ENCODE assay signal across 1 cellular context in the genomic region with DNA sequence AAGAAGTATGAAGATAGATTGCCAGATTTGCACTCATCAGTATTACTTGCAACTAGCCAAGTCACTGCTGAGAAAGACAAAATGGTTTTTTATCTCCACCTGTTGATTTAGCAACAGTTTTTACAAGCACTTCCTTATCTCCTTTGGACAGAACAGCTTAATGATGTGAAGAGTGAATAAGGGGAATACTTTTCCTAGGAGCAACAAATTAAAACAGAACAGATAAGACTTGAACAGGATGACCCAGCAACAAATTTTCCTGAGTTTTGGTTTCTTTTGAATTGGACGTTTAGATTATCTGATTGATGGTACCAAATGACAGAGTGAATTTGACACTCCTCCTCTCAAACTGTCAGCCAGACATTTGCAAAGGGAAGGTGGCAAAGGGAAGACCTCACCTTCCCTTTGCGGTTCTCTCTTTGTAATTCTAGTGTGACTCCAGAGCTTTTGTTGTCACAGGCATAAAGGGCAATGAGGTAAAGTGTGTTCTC.
A peak's percentile ranks its signal among the peaks of the same experiment; 100 is the strongest.
TF ChIP-seq lines count a peak whose summit lies in the region.

No MANE protein-coding gene starts in this region.

TF ChIP-seq in K562, 482 proteins besides CTCF, POLR2A, EP300 and RAD21 (continued from another document and continues in another):
- no peak for TF ChIP-seq AFF4 (CRISPR knock-in tag; IDR thresholded peaks at IDR 0.05)
- TF ChIP-seq NEUROD1 (IDR thresholded peaks at IDR 0.05; ENCODE audit: borderline replicate concordance, low read depth, low read length, partially characterized antibody), result peak; percentile 83
- TF ChIP-seq HEY1 (CRISPR knock-in tag; IDR thresholded peaks at IDR 0.05; ENCODE audit: borderline replicate concordance), result peak; percentile 91
- peak; percentile 93 for TF ChIP-seq CC2D1A (IDR thresholded peaks at IDR 0.05)
- 0 out of 2 replicates have a peak, but pooled peaks have one; percentile 43 for TF ChIP-seq POLR2H (tag; IDR thresholded peaks at IDR 0.05; ENCODE audit: low read depth)
- peak; percentile 93 for TF ChIP-seq PKNOX1 (IDR thresholded peaks at IDR 0.05)
- 0 out of 2 replicates have a peak, but pooled peaks have one; percentile 34 for TF ChIP-seq PTTG1 (tag; IDR thresholded peaks at IDR 0.05; ENCODE audit: low read depth)
- TF ChIP-seq TSC22D4 (tag; IDR thresholded peaks at IDR 0.05), result no peak
- no peak for TF ChIP-seq ATF1 (CRISPR knock-in tag; IDR thresholded peaks at IDR 0.05)
- peak; percentile 86 for TF ChIP-seq ATF1 (tag; IDR thresholded peaks at IDR 0.05)
- peak; percentile 99 for TF ChIP-seq MEIS2 (IDR thresholded peaks at IDR 0.05; ENCODE audit: partially characterized antibody)
- TF ChIP-seq CBX3 (IDR thresholded peaks at IDR 0.05; ENCODE audit: borderline replicate concordance in 1 of 2, low read length in 2 of 2), result peak in 1 of 2 experiments; percentile 68; a peak in 1 of 3 replicates
- TF ChIP-seq NONO (IDR thresholded peaks at IDR 0.05; ENCODE audit: low read depth in 2 of 2, low read length in 1 of 2), result peak in 1 of 2 experiments; percentile 60; a peak in 1 of 4 replicates
- TF ChIP-seq DMBX1 (CRISPR knock-in tag; IDR thresholded peaks at IDR 0.05; ENCODE audit: borderline replicate concordance), result peak; percentile 87; the same call in 1 of the 2 replicates
- peak; percentile 78 for TF ChIP-seq MTA3 (IDR thresholded peaks at IDR 0.05; ENCODE audit: borderline replicate concordance)
- no peak for TF ChIP-seq SAFB2 (IDR thresholded peaks at IDR 0.05; ENCODE audit: borderline replicate concordance, low read depth, low read length, severe bottlenecking)
- TF ChIP-seq TBL1XR1 (IDR thresholded peaks at IDR 0.05; ENCODE audit: low read length in 2 of 2), result peak in 1 of 2 experiments; percentile 100; a peak in 3 of 4 replicates
- peak; percentile 96 for TF ChIP-seq NCOA1 (IDR thresholded peaks at IDR 0.05; ENCODE audit: low read depth)
- peak; percentile 94 for TF ChIP-seq MTA1 (IDR thresholded peaks at IDR 0.05; ENCODE audit: borderline replicate concordance)
- TF ChIP-seq, protein P1, sequence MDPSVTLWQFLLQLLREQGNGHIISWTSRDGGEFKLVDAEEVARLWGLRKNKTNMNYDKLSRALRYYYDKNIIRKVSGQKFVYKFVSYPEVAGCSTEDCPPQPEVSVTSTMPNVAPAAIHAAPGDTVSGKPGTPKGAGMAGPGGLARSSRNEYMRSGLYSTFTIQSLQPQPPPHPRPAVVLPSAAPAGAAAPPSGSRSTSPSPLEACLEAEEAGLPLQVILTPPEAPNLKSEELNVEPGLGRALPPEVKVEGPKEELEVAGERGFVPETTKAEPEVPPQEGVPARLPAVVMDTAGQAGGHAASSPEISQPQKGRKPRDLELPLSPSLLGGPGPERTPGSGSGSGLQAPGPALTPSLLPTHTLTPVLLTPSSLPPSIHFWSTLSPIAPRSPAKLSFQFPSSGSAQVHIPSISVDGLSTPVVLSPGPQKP (CRISPR knock-in tag; IDR thresholded peaks at IDR 0.05), result no peak
- peak; percentile 32 for TF ChIP-seq SMAD1 (IDR thresholded peaks at IDR 0.05; ENCODE audit: low read depth, low read length, partially characterized antibody)
- peak; percentile 96 for TF ChIP-seq GATAD2B (IDR thresholded peaks at IDR 0.05; ENCODE audit: borderline replicate concordance)
- TF ChIP-seq SAP30 (IDR thresholded peaks at IDR 0.05; ENCODE audit: borderline replicate concordance, insufficient read depth, low read depth, low read length, poor library complexity, severe bottlenecking), result no peak
- TF ChIP-seq NR2C1 (IDR thresholded peaks at IDR 0.05), result peak; percentile 42; the same call in 1 of the 2 replicates
- TF ChIP-seq NR2C1 (tag; IDR thresholded peaks at IDR 0.05), result peak; percentile 85
- TF ChIP-seq MAZ (CRISPR knock-in tag; conservative IDR thresholded peaks at IDR 0.05 in 1 of 2, IDR thresholded peaks at IDR 0.05 in 1 of 2), result peak; percentile 42 to 67; a peak in 3 of 4 replicates
- peak; percentile 99 for TF ChIP-seq SOX6 (IDR thresholded peaks at IDR 0.05)
- TF ChIP-seq C11orf30 (IDR thresholded peaks at IDR 0.05; ENCODE audit: low read depth), result peak; percentile 97
- peak; percentile 97 for TF ChIP-seq FOXM1 (IDR thresholded peaks at IDR 0.05; ENCODE audit: low read depth)
- TF ChIP-seq FOXM1 (CRISPR knock-in tag; IDR thresholded peaks at IDR 0.05; ENCODE audit: low read depth), result no peak
- peak; percentile 99 for TF ChIP-seq ZNF766 (CRISPR knock-in tag; conservative IDR thresholded peaks at IDR 0.05)
- peak; percentile 100 for TF ChIP-seq HDAC2 (IDR thresholded peaks at IDR 0.05)
- TF ChIP-seq HCFC1 (IDR thresholded peaks at IDR 0.05; ENCODE audit: low read depth, low read length), result no peak
- no peak for TF ChIP-seq PHF20 (IDR thresholded peaks at IDR 0.05; ENCODE audit: partially characterized antibody)
- TF ChIP-seq, protein P2, sequence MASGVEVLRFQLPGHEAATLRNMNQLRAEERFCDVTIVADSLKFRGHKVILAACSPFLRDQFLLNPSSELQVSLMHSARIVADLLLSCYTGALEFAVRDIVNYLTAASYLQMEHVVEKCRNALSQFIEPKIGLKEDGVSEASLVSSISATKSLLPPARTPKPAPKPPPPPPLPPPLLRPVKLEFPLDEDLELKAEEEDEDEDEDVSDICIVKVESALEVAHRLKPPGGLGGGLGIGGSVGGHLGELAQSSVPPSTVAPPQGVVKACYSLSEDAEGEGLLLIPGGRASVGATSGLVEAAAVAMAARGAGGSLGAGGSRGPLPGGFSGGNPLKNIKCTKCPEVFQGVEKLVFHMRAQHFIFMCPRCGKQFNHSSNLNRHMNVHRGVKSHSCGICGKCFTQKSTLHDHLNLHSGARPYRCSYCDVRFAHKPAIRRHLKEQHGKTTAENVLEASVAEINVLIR (CRISPR knock-in tag; IDR thresholded peaks at IDR 0.05), result no peak; the same call in 1 of the 2 replicates
- TF ChIP-seq CCNT2 (IDR thresholded peaks at IDR 0.05; ENCODE audit: borderline replicate concordance, extremely low read depth, insufficient read length, low read depth, low read length), result peak; percentile 98
- peak; percentile 81 for TF ChIP-seq FOXJ2 (tag; IDR thresholded peaks at IDR 0.05)
- TF ChIP-seq, protein P3, sequence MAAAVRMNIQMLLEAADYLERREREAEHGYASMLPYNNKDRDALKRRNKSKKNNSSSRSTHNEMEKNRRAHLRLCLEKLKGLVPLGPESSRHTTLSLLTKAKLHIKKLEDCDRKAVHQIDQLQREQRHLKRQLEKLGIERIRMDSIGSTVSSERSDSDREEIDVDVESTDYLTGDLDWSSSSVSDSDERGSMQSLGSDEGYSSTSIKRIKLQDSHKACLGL (CRISPR knock-in tag; IDR thresholded peaks at IDR 0.05; ENCODE audit: borderline replicate concordance, poor library complexity, severe bottlenecking), result no peak
- TF ChIP-seq PHB2 (IDR thresholded peaks at IDR 0.05; ENCODE audit: low read depth), result peak; percentile 91
- peak; percentile 99 for TF ChIP-seq NBN (IDR thresholded peaks at IDR 0.05; ENCODE audit: low read depth)
- TF ChIP-seq TCF7 (IDR thresholded peaks at IDR 0.05; ENCODE audit: borderline replicate concordance), result 0 out of 2 replicates have a peak, but pooled peaks have one; percentile 68
- TF ChIP-seq, protein P4, sequence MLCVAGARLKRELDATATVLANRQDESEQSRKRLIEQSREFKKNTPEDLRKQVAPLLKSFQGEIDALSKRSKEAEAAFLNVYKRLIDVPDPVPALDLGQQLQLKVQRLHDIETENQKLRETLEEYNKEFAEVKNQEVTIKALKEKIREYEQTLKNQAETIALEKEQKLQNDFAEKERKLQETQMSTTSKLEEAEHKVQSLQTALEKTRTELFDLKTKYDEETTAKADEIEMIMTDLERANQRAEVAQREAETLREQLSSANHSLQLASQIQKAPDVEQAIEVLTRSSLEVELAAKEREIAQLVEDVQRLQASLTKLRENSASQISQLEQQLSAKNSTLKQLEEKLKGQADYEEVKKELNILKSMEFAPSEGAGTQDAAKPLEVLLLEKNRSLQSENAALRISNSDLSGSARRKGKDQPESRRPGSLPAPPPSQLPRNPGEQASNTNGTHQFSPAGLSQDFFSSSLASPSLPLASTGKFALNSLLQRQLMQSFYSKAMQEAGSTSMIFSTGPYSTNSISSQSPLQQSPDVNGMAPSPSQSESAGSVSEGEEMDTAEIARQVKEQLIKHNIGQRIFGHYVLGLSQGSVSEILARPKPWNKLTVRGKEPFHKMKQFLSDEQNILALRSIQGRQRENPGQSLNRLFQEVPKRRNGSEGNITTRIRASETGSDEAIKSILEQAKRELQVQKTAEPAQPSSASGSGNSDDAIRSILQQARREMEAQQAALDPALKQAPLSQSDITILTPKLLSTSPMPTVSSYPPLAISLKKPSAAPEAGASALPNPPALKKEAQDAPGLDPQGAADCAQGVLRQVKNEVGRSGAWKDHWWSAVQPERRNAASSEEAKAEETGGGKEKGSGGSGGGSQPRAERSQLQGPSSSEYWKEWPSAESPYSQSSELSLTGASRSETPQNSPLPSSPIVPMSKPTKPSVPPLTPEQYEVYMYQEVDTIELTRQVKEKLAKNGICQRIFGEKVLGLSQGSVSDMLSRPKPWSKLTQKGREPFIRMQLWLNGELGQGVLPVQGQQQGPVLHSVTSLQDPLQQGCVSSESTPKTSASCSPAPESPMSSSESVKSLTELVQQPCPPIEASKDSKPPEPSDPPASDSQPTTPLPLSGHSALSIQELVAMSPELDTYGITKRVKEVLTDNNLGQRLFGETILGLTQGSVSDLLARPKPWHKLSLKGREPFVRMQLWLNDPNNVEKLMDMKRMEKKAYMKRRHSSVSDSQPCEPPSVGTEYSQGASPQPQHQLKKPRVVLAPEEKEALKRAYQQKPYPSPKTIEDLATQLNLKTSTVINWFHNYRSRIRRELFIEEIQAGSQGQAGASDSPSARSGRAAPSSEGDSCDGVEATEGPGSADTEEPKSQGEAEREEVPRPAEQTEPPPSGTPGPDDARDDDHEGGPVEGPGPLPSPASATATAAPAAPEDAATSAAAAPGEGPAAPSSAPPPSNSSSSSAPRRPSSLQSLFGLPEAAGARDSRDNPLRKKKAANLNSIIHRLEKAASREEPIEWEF (CRISPR knock-in tag; IDR thresholded peaks at IDR 0.05), result peak; percentile 89; the same call in 1 of the 2 replicates
- peak; percentile 60; the same call in 1 of the 2 replicates for TF ChIP-seq ZNF239 (CRISPR knock-in tag; IDR thresholded peaks at IDR 0.05)
- TF ChIP-seq MXI1 (IDR thresholded peaks at IDR 0.05; ENCODE audit: low read depth, low read length), result peak; percentile 21; the same call in 1 of the 2 replicates
- peak; percentile 99 for TF ChIP-seq SMARCE1 (IDR thresholded peaks at IDR 0.05)
- TF ChIP-seq ZNF253 (CRISPR knock-in tag; conservative IDR thresholded peaks at IDR 0.05), result no peak
- peak; percentile 99 for TF ChIP-seq TEAD4 (IDR thresholded peaks at IDR 0.05; ENCODE audit: low read length)
- no peak for TF ChIP-seq TEAD4 (CRISPR knock-in tag; IDR thresholded peaks at IDR 0.05; ENCODE audit: borderline replicate concordance)
- TF ChIP-seq KDM1A (IDR thresholded peaks at IDR 0.05), result peak; percentile 100
- peak; percentile 95 for TF ChIP-seq TRIM24 (IDR thresholded peaks at IDR 0.05)
- peak; percentile 97 for TF ChIP-seq STAT5A (IDR thresholded peaks at IDR 0.05; ENCODE audit: borderline replicate concordance, low read length)
- TF ChIP-seq TAL1 (IDR thresholded peaks at IDR 0.05), result peak; percentile 98
- peak; percentile 92 for TF ChIP-seq ZNF584 (CRISPR knock-in tag; IDR thresholded peaks at IDR 0.05; ENCODE audit: low read depth)
- TF ChIP-seq DDX20 (tag; IDR thresholded peaks at IDR 0.05; ENCODE audit: low read depth), result peak; percentile 89
- TF ChIP-seq HDAC1 (IDR thresholded peaks at IDR 0.05), result peak; percentile 95 to 100
- TF ChIP-seq MLX (CRISPR knock-in tag; conservative IDR thresholded peaks at IDR 0.05), result no peak
